Comparison of ENCODE assay signal across 8 cellular contexts in the genomic region with DNA sequence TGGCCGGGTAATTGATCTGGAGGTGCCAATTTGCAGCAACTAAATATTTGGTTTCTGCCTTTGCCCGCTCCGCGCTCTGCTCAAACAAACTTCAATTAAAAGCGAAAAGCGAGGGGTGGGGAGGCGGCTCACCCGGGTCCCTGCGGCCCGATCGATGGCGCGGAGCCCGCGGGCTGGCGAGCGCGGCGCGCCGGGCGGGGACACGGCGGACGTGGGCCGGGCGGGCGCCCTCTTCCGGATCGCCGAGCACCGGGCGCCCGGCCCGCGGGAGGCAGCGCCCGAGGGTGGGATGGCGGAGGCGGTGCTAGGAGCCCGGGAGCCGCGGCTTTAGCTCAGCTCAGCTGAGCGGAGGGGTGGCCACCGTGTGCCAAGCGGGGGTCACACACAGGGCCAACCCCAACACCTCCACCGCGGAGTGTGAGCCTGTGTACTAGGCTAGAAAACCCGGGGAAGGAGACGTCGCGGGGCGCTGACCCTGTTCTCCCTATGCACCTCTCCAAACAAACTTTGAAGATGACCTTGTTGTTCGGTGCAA. TPM values are rescaled to one million over a fixed set of nuclear protein-coding genes. Genes with fewer than 3 reads are reported as not detected.
DNase-seq lines count a peak whose midpoint lies in the region; ATAC-seq and TF ChIP-seq lines count a peak whose summit lies in the region.

No MANE protein-coding gene starts in this region.

- POLR2A ChIA-PET in T-cell (lab: Charles Lee) = interaction anchor here in 1 of 2 donors (0.6 kb wide), 1 partner anchor 16 kb away, joined by 3 read pairs; no protein-coding TSS in a partner anchor

- DNase-seq in DND-41 = peak; percentile 52
- DNase-seq in KBM-7 = peak; percentile 43
- DNase-seq in T-cell = peak in 15 of 34 experiments; percentile 9 to 40 (median 22)
- no peak for DNase-seq in brain microvascular endothelial cell
- DNase-seq in islet precursor cell = peak; percentile 70
- peak; percentile 13 for DNase-seq in stimulated activated CD4-positive, alpha-beta T cell treated with anti-CD3 and anti-CD28 coated beads, Interleukin-1b, Interleukin-23, amount 100 ng/mL, for 48 hours
- no peak for DNase-seq in NK-92 treated with Interleukin-12 subunit alpha and Interleukin-12 subunit beta, amount 100 ng/mL, for 24 hours (lab: John Stamatoyannopoulos, UW)

- H3K4me1 Mint-ChIP-seq in T-cell = peaks cover 20 to 30% (median 24%) of the 10 kb centered on the region in 3 donors

- H3K36me3 ChIP-seq in DND-41 (ENCODE audit: insufficient read depth, low read length) (peaks cover 21% of the 10 kb centered on the region), brain microvascular endothelial cell (replicated peaks) (no peaks in the 10 kb centered on the region)

- peaks cover 37 to 42% of the 10 kb centered on the region in 2 donors for H3K27me3 Mint-ChIP-seq in T-cell

- ATAC-seq in DND-41 (ENCODE audit: insufficient read depth, low read depth) (peak; percentile 77), T-cell (replicated peaks in 1 of 4) (peak; percentile 65 to 80 (median 75)), HG03159 (IDR thresholded peaks at IDR 0.05; ENCODE audit: unreplicated experiment) (no peak)

- H3K4me3 ChIP-seq in DND-41 (ENCODE audit: low read depth in 1 of 2, low read length in 2 of 2) = peak overlapping the region; percentile 21 to 57; a peak in 3 of 4 replicates
- peak overlapping the region; percentile 53 for H3K4me3 ChIP-seq in brain microvascular endothelial cell (ENCODE audit: low read depth, low read length)

- H4K20me1 ChIP-seq in DND-41 (ENCODE audit: insufficient read depth, low read length) = 0 out of 2 replicates have a peak, but pooled peaks cover 6% of the 10 kb centered on the region

- no peaks in the 10 kb centered on the region for H3K79me2 ChIP-seq in DND-41 (ENCODE audit: insufficient read depth, low read length)

- H3K9ac ChIP-seq in DND-41 (ENCODE audit: low read depth, low read length) = peak overlapping the region; percentile 64

- H3K4me3 Mint-ChIP-seq in T-cell = peak overlapping the region; percentile 76 to 90 (median 80)

- TF ChIP-seq CTCF in DND-41 (IDR thresholded peaks at IDR 0.05; ENCODE audit: borderline replicate concordance, extremely low read depth, low read length, poor library complexity, severe bottlenecking) (peak; percentile 66), brain microvascular endothelial cell (IDR thresholded peaks at IDR 0.05; ENCODE audit: low read depth, low read length, missing control alignments) (peak; percentile 23)

- no peaks in the 10 kb centered on the region for H3K9me3 ChIP-seq in DND-41 (ENCODE audit: insufficient read depth, low read length, severe bottlenecking)

- peaks cover 5% of the 10 kb centered on the region for H3K27me3 ChIP-seq in DND-41 (ENCODE audit: insufficient read depth, low read length, poor library complexity)
- H3K27me3 ChIP-seq in brain microvascular endothelial cell (replicated peaks) = no peaks in the 10 kb centered on the region

- H3K4me1 ChIP-seq in DND-41 (ENCODE audit: insufficient read depth, low read length) = peaks cover 29% of the 10 kb centered on the region

- peak overlapping the region; percentile 92 for H3K4me2 ChIP-seq in DND-41 (ENCODE audit: insufficient read depth, low read length)

- CTCF ChIA-PET in T-cell (lab: Charles Lee) = interaction anchor here in 1 of 2 donors (1.1 kb wide), 1 partner anchor 138 kb away, joined by 3 read pairs; no protein-coding TSS in a partner anchor

- peak overlapping the region; percentile 90 for H2AFZ ChIP-seq in DND-41 (ENCODE audit: low read depth, low read length)

- H3K27ac ChIP-seq in DND-41 (ENCODE audit: low read length) (peak overlapping the region; percentile 42; the same call in 1 of the 2 replicates), brain microvascular endothelial cell (no peak overlapping the region)

- H3K36me3 Mint-ChIP-seq in T-cell = peaks cover 4% of the 10 kb centered on the region

- no peaks in the 10 kb centered on the region for H3K9me3 Mint-ChIP-seq in T-cell

- H3K27ac Mint-ChIP-seq in T-cell = no peak overlapping the region

- in situ Hi-C loops in KBM-7 (cut with MboI; ENCODE audit: low pct_unique_long_range_greater_than_20kb, low sequenced_read_pairs) (loop anchor here (25.0 kb wide), 1 partner anchor 107 kb away; a partner anchor contains a TSS), brain microvascular endothelial cell (cut with HindIII; ENCODE audit: low pct_ligation_motif_present, low sequenced_read_pairs) (loop anchor here (25.0 kb wide), 1 partner anchor 107 kb away; a partner anchor contains a TSS)

RNA-seq across cellular contexts. Expression of a gene that starts 32.2 kb away (rescaled TPM):
- total RNA-seq in T-cell = 10 to 100 TPM; 18.7 to 40.7 (median 29.7) TPM

RNA-seq across cellular contexts. Expression of a gene that starts 41.9 kb away (rescaled TPM):
- total RNA-seq in T-cell = 100 to 1,000 TPM in 3 of 5 donors, 10 to 100 TPM in 2; 79.5 to 139 (median 125) TPM

RNA-seq across cellular contexts. Expression of a gene that starts 51.1 kb away (rescaled TPM):
- not detected for total RNA-seq in T-cell

Comparison
In these comparisons a context has a peak if more than half of its experiments do, and no peak if none do; other contexts are left out.
1. DNase-seq: peak in DND-41 (single experiment), KBM-7 (single experiment), islet precursor cell (single experiment) and stimulated activated CD4-positive, alpha-beta T cell treated with anti-CD3 and anti-CD28 coated beads, Interleukin-1b, Interleukin-23, amount 100 ng/mL, for 48 hours (single experiment); none in brain microvascular endothelial cell (single experiment) and NK-92 treated with Interleukin-12 subunit alpha and Interleukin-12 subunit beta, amount 100 ng/mL, for 24 hours (single experiment).